Comparison of ENCODE assay signal across 11 cellular contexts in genomic region chr5:112004867-112005532, GRCh38.
DNase-seq lines count a peak whose midpoint lies in the region; ATAC-seq and TF ChIP-seq lines count a peak whose summit lies in the region.
"Had no signal": no experiment of that assay in that cellular context is flagged by ENCODE, and none has a peak within 500 bp of the region (broad histone marks: within the 10 kb centered on the region; RNA-seq: fewer than 3 reads in every experiment).

No MANE protein-coding gene starts in this region.

- WGBS in endodermal cell (ENCODE audit: insufficient coverage in 1 of 2, insufficient read length in 1 of 2), 2 experiments = 86 to 94% methylated on average over 1 of the region's 1 CpG

- H3K9ac ChIP-seq in endodermal cell (ENCODE audit: extremely low read depth, low read length, poor library complexity, severe bottlenecking) = no peak overlapping the region

- H3K4me3 ChIP-seq in effector memory CD4-positive, alpha-beta T cell (ENCODE audit: insufficient read depth, low read depth, low read length, poor library complexity, severe bottlenecking) = no peak overlapping the region
- no peak overlapping the region for H3K4me3 ChIP-seq in endodermal cell (ENCODE audit: low read length)
- H3K4me3 ChIP-seq: prostate gland, testis had no signal

- no peaks in the 10 kb centered on the region for H3K36me3 ChIP-seq in effector memory CD4-positive, alpha-beta T cell (ENCODE audit: control insufficient read depth, insufficient read depth, low read length)
- H3K36me3 ChIP-seq in endodermal cell (ENCODE audit: control insufficient read depth, insufficient read depth, low read length) = no peaks in the 10 kb centered on the region
- H3K36me3 ChIP-seq: prostate gland had no signal

- no peaks in the 10 kb centered on the region for H3K27me3 Mint-ChIP-seq in endodermal cell (ENCODE audit: insufficient read depth)

- H3K4me1 Mint-ChIP-seq in endodermal cell = no peaks in the 10 kb centered on the region

- no peaks in the 10 kb centered on the region for H3K9me3 ChIP-seq in effector memory CD4-positive, alpha-beta T cell (ENCODE audit: control insufficient read depth, low read length)
- no peaks in the 10 kb centered on the region for H3K9me3 ChIP-seq in endodermal cell (ENCODE audit: control insufficient read depth, low read length)
- H3K9me3 ChIP-seq: prostate gland, testis had no signal

- H3K27ac ChIP-seq in effector memory CD4-positive, alpha-beta T cell (ENCODE audit: insufficient read depth, low read length, poor library complexity, severe bottlenecking) = no peak overlapping the region
- no peak overlapping the region for H3K27ac ChIP-seq in endodermal cell (ENCODE audit: low read depth, low read length)
- H3K27ac ChIP-seq: prostate gland, testis had no signal

- no peaks in the 10 kb centered on the region for H3K36me3 Mint-ChIP-seq in endodermal cell (ENCODE audit: low read depth)

- peaks cover 3% of the 10 kb centered on the region for H3K27me3 ChIP-seq in effector memory CD4-positive, alpha-beta T cell (replicated peaks; ENCODE audit: control insufficient read depth, insufficient read depth, low read length, poor library complexity, severe bottlenecking)
- H3K27me3 ChIP-seq in endodermal cell (ENCODE audit: control insufficient read depth, insufficient read depth, low read length, poor library complexity, severe bottlenecking) = no peaks in the 10 kb centered on the region
- H3K27me3 ChIP-seq: testis had no signal

- H3K4me1 ChIP-seq in effector memory CD4-positive, alpha-beta T cell (ENCODE audit: control insufficient read depth, insufficient read depth, low read length, poor library complexity, severe bottlenecking) = no peaks in the 10 kb centered on the region
- H3K4me1 ChIP-seq in endodermal cell (ENCODE audit: control insufficient read depth, insufficient read depth, low read length) = no peaks in the 10 kb centered on the region
- H3K4me1 ChIP-seq: prostate gland, testis had no signal

- H3K27ac Mint-ChIP-seq in endodermal cell = no peak overlapping the region

- no peaks in the 10 kb centered on the region for H3K9me3 Mint-ChIP-seq in endodermal cell

- ATAC-seq in GM18517 (IDR thresholded peaks at IDR 0.05; ENCODE audit: unreplicated experiment) (peak; percentile 86), HG03571 (IDR thresholded peaks at IDR 0.05; ENCODE audit: unreplicated experiment) (peak; percentile 56)

- DNase-seq in HCEC 1CT (peak; percentile 87), kidney glomerular epithelial cell (lab: John Stamatoyannopoulos, UW) (peak; percentile 32), NCI-H2029 treated with DMSO at 0.1 percent for 48 hours (lab: John Stamatoyannopoulos, UW) (no peak), HuH-7 (ENCODE audit: low spot score) (no peak), endodermal cell (no peak)
- DNase-seq in effector memory CD4-positive, alpha-beta T cell = no peak
- DNase-seq: NCI-H2107, testis had no signal

- H3K4me3 Mint-ChIP-seq in endodermal cell = no peak overlapping the region

- TF ChIP-seq CTCF in endodermal cell (conservative IDR thresholded peaks at IDR 0.05) = no peak

Comparison
In these comparisons a context has a peak if more than half of its experiments do, and no peak if none do; other contexts are left out.
1. DNase-seq: peak in HCEC 1CT (single experiment) and kidney glomerular epithelial cell (single experiment); none in effector memory CD4-positive, alpha-beta T cell (0 of 3), NCI-H2029 treated with DMSO at 0.1 percent for 48 hours (single experiment), HuH-7 (single experiment) and endodermal cell (single experiment).